In genomic region chr10:95482501-95483248, GRCh38 we compare ENCODE assay signal across 23 cellular contexts.
DNase-seq lines count a peak whose midpoint lies in the region; ATAC-seq, FAIRE-seq and TF ChIP-seq lines count a peak whose summit lies in the region.
"Had no signal": no experiment of that assay in that cellular context is flagged by ENCODE, and none has a peak within 500 bp of the region (broad histone marks: within the 10 kb centered on the region; RNA-seq: fewer than 3 reads in every experiment).

No MANE protein-coding gene starts in this region.

- TF ChIP-seq POLR2A in gastroesophageal sphincter (IDR thresholded peaks at IDR 0.05) (no peak), gastrocnemius medialis (IDR thresholded peaks at IDR 0.05) (no peak)

- DNase-seq in Caco-2 = no peak
- peak; percentile 36 for DNase-seq in astrocyte (ENCODE audit: low read depth)
- DNase-seq in gastrocnemius medialis = no peak
- no peak for DNase-seq in NCI-H187 treated with DMSO at 0.1 percent for 48 hours (lab: John Stamatoyannopoulos, UW)
- DNase-seq in activated naive CD4-positive, alpha-beta T cell treated with Interleukin-2 at 50 U/mL for 16 hours = no peak
- no peak for DNase-seq in substantia nigra (lab: John Stamatoyannopoulos, UW)
- no peak for DNase-seq in D341Med (ENCODE audit: low spot score)
- DNase-seq: activated CD4-positive, alpha-beta T cell treated with anti-CD3 and anti-CD28 coated beads for 48 hours; activated naive CD8-positive, alpha-beta T cell treated with anti-CD3 and anti-CD28 coated beads for 36 hours; C1 segment of cervical spinal cord; hypothalamus; NCI-H1436 treated with DMSO at 0.1 percent for 48 hours; NCI-H524 treated with DMSO at 0.1 percent for 48 hours; nucleus accumbens; retina; stimulated activated CD8-positive, alpha-beta memory T cell treated with anti-CD3 and anti-CD28 coated beads, Interleukin-4, amount 100 ng/mL, for 48 hours; T-helper 17 cell had no signal

- H4K20me1 ChIP-seq in astrocyte (ENCODE audit: insufficient read depth, low read length) = no peaks in the 10 kb centered on the region

- no peaks in the 10 kb centered on the region for H3K79me2 ChIP-seq in astrocyte (ENCODE audit: insufficient read depth, low read length)

- H3K4me1 ChIP-seq in Caco-2 (peaks cover 58% of the 10 kb centered on the region), astrocyte (ENCODE audit: insufficient read depth, low read length) (peaks cover 4% of the 10 kb centered on the region), gastroesophageal sphincter (peaks cover 31 to 97% (median 37%) of the 10 kb centered on the region in 3 donors), gastrocnemius medialis (peaks cover 61 to 67% of the 10 kb centered on the region in 2 donors)

- H3K4me3 ChIP-seq in Caco-2 (ENCODE audit: low read depth, low read length) = no peak overlapping the region
- no peak overlapping the region for H3K4me3 ChIP-seq in astrocyte (ENCODE audit: insufficient read depth, low read depth, low read length)
- H3K4me3 ChIP-seq in gastroesophageal sphincter = no peak overlapping the region
- H3K4me3 ChIP-seq in gastrocnemius medialis = no peak overlapping the region
- H3K4me3 ChIP-seq: vagina had no signal

- ATAC-seq in gastroesophageal sphincter (no peak), gastrocnemius medialis (no peak)
- ATAC-seq: T-helper 17 cell had no signal

- H3K27ac Mint-ChIP-seq in Caco-2 (ENCODE audit: unreplicated experiment) = peak overlapping the region; percentile 60
- peak overlapping the region; percentile 11 for H3K27ac Mint-ChIP-seq in astrocyte (ENCODE audit: unreplicated experiment)
- H3K27ac Mint-ChIP-seq: activated naive CD8-positive, alpha-beta T cell treated with anti-CD3 and anti-CD28 coated beads for 36 hours; T-helper 17 cell had no signal

- H3K27me3 ChIP-seq in Caco-2 (replicated peaks; ENCODE audit: control insufficient read depth, insufficient read depth, low read length) (no peaks in the 10 kb centered on the region), astrocyte (ENCODE audit: insufficient read depth, low read length) (no peaks in the 10 kb centered on the region), gastroesophageal sphincter (no peaks in the 10 kb centered on the region), gastrocnemius medialis (no peaks in the 10 kb centered on the region)
- H3K27me3 ChIP-seq: vagina had no signal

- no peak for FAIRE-seq in astrocyte (lab: Jason Lieb, UNC)
- FAIRE-seq: GM18507, H54, islet of Langerhans had no signal

- H3K4me2 ChIP-seq in astrocyte (ENCODE audit: low read length) = no peak overlapping the region

- no peak overlapping the region for H2AFZ ChIP-seq in astrocyte (ENCODE audit: low read depth, low read length)

- TF ChIP-seq CTCF in Caco-2 (IDR thresholded peaks at IDR 0.05; ENCODE audit: insufficient read depth in 1 of 2, low read depth in 1 of 2, low read length in 1 of 2, severe bottlenecking in 1 of 2, unreplicated experiment in 1 of 2) (no peak), astrocyte (IDR thresholded peaks at IDR 0.05; ENCODE audit: insufficient read depth, low read depth, low read length) (no peak), gastroesophageal sphincter (IDR thresholded peaks at IDR 0.05) (no peak), gastrocnemius medialis (IDR thresholded peaks at IDR 0.05 in 4 of 5, conservative IDR thresholded peaks at IDR 0.05 in 1 of 5) (no peak)

- H3K9ac ChIP-seq in astrocyte (ENCODE audit: low read length) = no peak overlapping the region

- POLR2A ChIA-PET in Caco-2 (lab: Charles Lee) = no interaction called here

- TF ChIP-seq EP300 in gastroesophageal sphincter (IDR thresholded peaks at IDR 0.05) = no peak

- CTCF ChIA-PET in Caco-2 (lab: Charles Lee) = interaction anchor here (0.6 to 2.1 kb wide), 3 partner anchors 16 to 211 kb away, joined by 3 to 8 read pairs (median 3); partner anchors contain the start of gene TCTN3

- H3K9me3 ChIP-seq in Caco-2 = no peaks in the 10 kb centered on the region
- H3K9me3 ChIP-seq in astrocyte (ENCODE audit: insufficient read depth, low read depth, low read length) = no peaks in the 10 kb centered on the region
- H3K9me3 ChIP-seq in gastroesophageal sphincter = no peaks in the 10 kb centered on the region
- no peaks in the 10 kb centered on the region for H3K9me3 ChIP-seq in gastrocnemius medialis
- H3K9me3 ChIP-seq: vagina had no signal

- no peaks in the 10 kb centered on the region for H3K9me3 Mint-ChIP-seq in Caco-2 (ENCODE audit: unreplicated experiment)
- peaks cover 2% of the 10 kb centered on the region for H3K9me3 Mint-ChIP-seq in astrocyte (ENCODE audit: unreplicated experiment)
- H3K9me3 Mint-ChIP-seq: activated naive CD8-positive, alpha-beta T cell treated with anti-CD3 and anti-CD28 coated beads for 36 hours; brain had no signal

- BruUV-seq in Caco-2 (replicated peaks; lab: Mats Ljungman, UMichigan) = no TSS peak

- peaks cover 1% of the 10 kb centered on the region; the same call in 1 of the 2 replicates for H3K36me3 ChIP-seq in Caco-2 (ENCODE audit: control insufficient read depth, insufficient read depth, low read length)
- H3K36me3 ChIP-seq in astrocyte (ENCODE audit: insufficient read depth, low read length) = no peaks in the 10 kb centered on the region
- peaks cover 0 to 35% of the 10 kb centered on the region in 2 donors for H3K36me3 ChIP-seq in gastroesophageal sphincter
- H3K36me3 ChIP-seq in gastrocnemius medialis = peaks cover 0 to 5% of the 10 kb centered on the region in 2 donors
- H3K36me3 ChIP-seq: vagina had no signal

- peaks cover 5% of the 10 kb centered on the region for H3K36me3 Mint-ChIP-seq in Caco-2 (ENCODE audit: insufficient read depth, unreplicated experiment)
- H3K36me3 Mint-ChIP-seq in astrocyte (ENCODE audit: low read depth, unreplicated experiment) = no peaks in the 10 kb centered on the region
- H3K36me3 Mint-ChIP-seq: activated naive CD8-positive, alpha-beta T cell treated with anti-CD3 and anti-CD28 coated beads for 36 hours had no signal

- no peaks in the 10 kb centered on the region for H3K27me3 Mint-ChIP-seq in Caco-2 (ENCODE audit: insufficient read depth, unreplicated experiment)
- H3K27me3 Mint-ChIP-seq in astrocyte (ENCODE audit: low read depth, unreplicated experiment) = no peaks in the 10 kb centered on the region
- H3K27me3 Mint-ChIP-seq: brain had no signal

- intact Hi-C loops in Caco-2 (cut with micrococcal nuclease; ENCODE audit: unreplicated experiment) (loop anchor here (5.0 kb wide), 2 partner anchors 35 to 50 kb away; no protein-coding TSS in a partner anchor), gastrocnemius medialis (cut with DNase I; ENCODE audit: low total_unique reads) (no loop called here)

- no peak overlapping the region for H3K4me3 Mint-ChIP-seq in Caco-2 (ENCODE audit: unreplicated experiment)
- no peak overlapping the region for H3K4me3 Mint-ChIP-seq in astrocyte (ENCODE audit: unreplicated experiment)
- H3K4me3 Mint-ChIP-seq: activated naive CD8-positive, alpha-beta T cell treated with anti-CD3 and anti-CD28 coated beads for 36 hours; brain; T-helper 17 cell had no signal

- in situ Hi-C loops in gastrocnemius medialis (cut with MboI; ENCODE audit: low sequenced_read_pairs in 4 of 4) = no loop called here

- H3K27ac ChIP-seq in astrocyte (ENCODE audit: low read depth, low read length) (no peak overlapping the region), gastroesophageal sphincter (peak overlapping the region; percentile 84 to 100 (median 94)), gastrocnemius medialis (peak overlapping the region; percentile 92 to 99 (median 95)), substantia nigra (ENCODE audit: low read depth, low read length, poor library complexity, severe bottlenecking) (no peak overlapping the region)

- peaks cover 33% of the 10 kb centered on the region for H3K4me1 Mint-ChIP-seq in Caco-2 (ENCODE audit: low read depth, unreplicated experiment)
- peaks cover 40% of the 10 kb centered on the region for H3K4me1 Mint-ChIP-seq in astrocyte (ENCODE audit: low read depth, unreplicated experiment)
- H3K4me1 Mint-ChIP-seq: T-helper 17 cell had no signal

- WGBS in gastroesophageal sphincter (ENCODE audit: low coverage in 1 of 2), 2 donors = 30 to 44% methylated on average over 7 of the region's 7 CpGs

Comparison
In these comparisons a context has a peak if more than half of its experiments do, and no peak if none do; other contexts are left out.
1. H3K27ac ChIP-seq: peak in gastroesophageal sphincter (4 of 4) and gastrocnemius medialis (4 of 4); none in astrocyte (single experiment) and substantia nigra (single experiment).